10 cellular contexts compared by ENCODE assay signal in the genomic region with DNA sequence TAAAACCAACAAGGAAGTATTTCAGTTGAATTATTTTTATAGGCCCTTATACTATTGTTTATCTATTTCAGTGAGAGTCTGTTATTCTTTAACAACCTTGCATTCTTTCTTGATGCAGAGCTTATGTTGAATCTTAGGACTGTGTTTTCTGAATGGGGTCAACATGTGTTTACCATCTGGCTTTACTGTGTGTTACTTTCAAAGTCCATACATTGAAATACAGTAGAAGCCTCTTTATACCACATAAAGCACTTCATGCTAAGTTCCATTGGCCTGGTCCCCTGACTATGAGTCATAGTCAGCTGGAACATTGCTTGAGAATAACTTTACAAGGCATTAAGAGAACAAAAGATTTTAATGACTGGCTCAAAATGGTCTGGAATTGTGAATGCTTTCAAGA.
DNase-seq lines count a peak whose midpoint lies in the region; ATAC-seq and TF ChIP-seq lines count a peak whose summit lies in the region.
"Had no signal": no experiment of that assay in that cellular context is flagged by ENCODE, and none has a peak within 500 bp of the region (broad histone marks: within the 10 kb centered on the region; RNA-seq: fewer than 3 reads in every experiment).

No MANE protein-coding gene starts in this region.

- TF ChIP-seq CTCF in CD8-positive, alpha-beta T cell (IDR thresholded peaks at IDR 0.05), result no peak

- POLR2A ChIA-PET in CD8-positive, alpha-beta T cell (lab: Charles Lee), result interaction anchor here (0.6 kb wide), 1 partner anchor 481 kb away, joined by 3 read pairs; no protein-coding TSS in a partner anchor

- no peaks in the 10 kb centered on the region for H3K36me3 ChIP-seq in CD8-positive, alpha-beta T cell (ENCODE audit: insufficient read depth, low read length)

- H3K4me3 Mint-ChIP-seq in CD8-positive, alpha-beta T cell, result no peak overlapping the region
- H3K4me3 Mint-ChIP-seq: activated B cell treated with CpG ODN at 0.5 μM for 24 hours had no signal

- intact Hi-C loops in CD8-positive, alpha-beta T cell (cut with DNase I, micrococcal nuclease), result no loop called here

- H3K27me3 ChIP-seq in CD8-positive, alpha-beta T cell (ENCODE audit: insufficient read depth, low read length), result no peaks in the 10 kb centered on the region

- no peaks in the 10 kb centered on the region for H3K4me1 ChIP-seq in CD8-positive, alpha-beta T cell (ENCODE audit: insufficient read depth, low read length)

- H3K27ac ChIP-seq in epithelial cell of prostate, result peak overlapping the region; percentile 80
- no peak overlapping the region for H3K27ac ChIP-seq in CD8-positive, alpha-beta T cell (ENCODE audit: low read depth, low read length)

- no peak for ATAC-seq in CD8-positive, alpha-beta T cell

- H3K9me3 Mint-ChIP-seq in CD8-positive, alpha-beta T cell, result no peaks in the 10 kb centered on the region
- H3K9me3 Mint-ChIP-seq: activated B cell treated with CpG ODN at 0.5 μM for 24 hours had no signal

- H3K4me3 ChIP-seq in CD8-positive, alpha-beta T cell (ENCODE audit: low read depth, low read length), result no peak overlapping the region

- H3K27me3 Mint-ChIP-seq in CD8-positive, alpha-beta T cell (ENCODE audit: low read depth), result peaks cover 3% of the 10 kb centered on the region
- H3K27me3 Mint-ChIP-seq: activated B cell treated with CpG ODN at 0.5 μM for 24 hours had no signal

- H3K36me3 Mint-ChIP-seq in CD8-positive, alpha-beta T cell, result no peaks in the 10 kb centered on the region

- no peak overlapping the region for H3K27ac Mint-ChIP-seq in CD8-positive, alpha-beta T cell
- H3K27ac Mint-ChIP-seq: activated B cell treated with CpG ODN at 0.5 μM for 24 hours had no signal

- CTCF ChIA-PET in CD8-positive, alpha-beta T cell (lab: Charles Lee), result no interaction called here

- H3K9me3 ChIP-seq in CD8-positive, alpha-beta T cell (ENCODE audit: low read length), result no peaks in the 10 kb centered on the region

- DNase-seq in AG08396 (ENCODE audit: low spot score), result peak; percentile 12
- peak; percentile 42 for DNase-seq in NCI-H226
- peak; percentile 61 for DNase-seq in epithelial cell of prostate (ENCODE audit: low read depth, low spot score)
- DNase-seq in myocyte (ENCODE audit: low read depth), result peak; percentile 80
- DNase-seq in NCI-H2081 (lab: John Stamatoyannopoulos, UW), result no peak
- no peak for DNase-seq in GM19238 (ENCODE audit: insufficient read length, low spot score)
- DNase-seq in NCI-H2171 (lab: John Stamatoyannopoulos, UW), result no peak
- no peak for DNase-seq in CD8-positive, alpha-beta T cell
- DNase-seq: activated B cell treated with CpG ODN at 0.5 μM for 24 hours, DMS79 treated with DMSO at 0.1 percent for 48 hours had no signal

- no peaks in the 10 kb centered on the region for H3K4me1 Mint-ChIP-seq in CD8-positive, alpha-beta T cell (ENCODE audit: low read depth)
- H3K4me1 Mint-ChIP-seq: activated B cell treated with CpG ODN at 0.5 μM for 24 hours had no signal

Comparison
In these comparisons a context has a peak if more than half of its experiments do, and no peak if none do; other contexts are left out.
1. DNase-seq: peak in AG08396 (single experiment), NCI-H226 (single experiment), epithelial cell of prostate (single experiment) and myocyte (single experiment); none in NCI-H2081 (0 of 2), GM19238 (single experiment), NCI-H2171 (single experiment) and CD8-positive, alpha-beta T cell (0 of 7).